22 cellular contexts compared by ENCODE assay signal in genomic region chr2:116513991-116514390, GRCh38.
"Had no signal": no experiment of that assay in that cellular context is flagged by ENCODE, and none has a peak within 500 bp of the region (broad histone marks: within the 10 kb centered on the region; RNA-seq: fewer than 3 reads in every experiment).

No MANE protein-coding gene starts in this region.

- H3K36me3 ChIP-seq: right lobe of liver, tibial nerve, upper lobe of right lung, vagina had no signal

- H3K4me3 ChIP-seq: hepatocyte, psoas muscle, right lobe of liver, testis, tibial nerve, upper lobe of right lung, vagina had no signal

- H3K4me1 ChIP-seq: parathyroid adenoma, psoas muscle, right lobe of liver, testis, tibial nerve, upper lobe of right lung, vagina had no signal

- H3K27me3 ChIP-seq: hepatocyte, right lobe of liver, testis, tibial nerve, upper lobe of right lung, vagina had no signal

- FAIRE-seq: kidney had no signal

- H3K27ac ChIP-seq: hepatocyte, parathyroid adenoma, psoas muscle, right lobe of liver, testis, tibial nerve, upper lobe of right lung, vagina had no signal

- DNase-seq: effector memory CD8-positive, alpha-beta T cell; foreskin melanocyte; head of caudate nucleus; kidney; left cardiac atrium; left ventricle myocardium superior; mammary epithelial cell; naive thymus-derived CD4-positive, alpha-beta T cell; nephron progenitor cell; psoas muscle; retina; right lobe of liver; stimulated activated CD4-positive, alpha-beta T cell treated with anti-CD3 and anti-CD28 coated beads, Interleukin-2, amount 100 ng/mL, for 24 hours; stimulated activated CD4-positive, alpha-beta T cell treated with anti-CD3 and anti-CD28 coated beads, Interleukin-4, amount 100 ng/mL, for 4 hours; stimulated activated naive B cell treated with anti-CD40 and anti-IgM and Interleukin-4, amounts not matched to agents 10 μg/mL and 1 μg/mL and 100 μg/mL, for 72 hours; stimulated activated naive CD8-positive, alpha-beta T cell treated with anti-CD3 and anti-CD28 coated beads, Interleukin-15, amount 100 ng/mL, for 72 hours; testis; upper lobe of right lung had no signal

- H3K9me3 ChIP-seq: psoas muscle, right lobe of liver, testis, upper lobe of right lung, vagina had no signal
